In the genomic region with DNA sequence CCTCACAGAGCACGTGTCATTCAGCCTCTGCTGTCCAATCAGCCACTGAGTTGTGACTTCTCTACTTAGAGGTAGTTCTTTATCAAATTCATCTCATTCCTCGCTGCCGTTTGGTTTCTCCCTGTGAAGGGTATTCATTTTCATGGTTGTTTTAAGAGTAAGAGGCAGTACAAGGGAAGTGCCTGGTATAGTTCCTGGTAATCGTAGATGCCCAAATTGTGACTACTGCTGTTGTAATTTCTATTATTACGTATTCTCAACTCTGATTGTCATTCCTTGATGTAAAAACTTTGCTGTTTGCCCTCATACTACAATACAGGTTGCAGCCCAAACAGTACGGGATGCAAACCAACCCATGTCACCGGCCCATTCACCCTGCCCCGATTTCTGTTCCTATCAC, we compare ENCODE assay signal across 18 cellular contexts. TPM values are rescaled to one million over a fixed set of nuclear protein-coding genes. Genes with fewer than 3 reads are reported as not detected.
DNase-seq lines count a peak whose midpoint lies in the region; ATAC-seq, FAIRE-seq and TF ChIP-seq lines count a peak whose summit lies in the region.
"Had no signal": no experiment of that assay in that cellular context is flagged by ENCODE, and none has a peak within 500 bp of the region (broad histone marks: within the 10 kb centered on the region; RNA-seq: fewer than 3 reads in every experiment).

No MANE protein-coding gene starts in this region.

- H3K9me3 Mint-ChIP-seq in HFFc6 (no peaks in the 10 kb centered on the region), astrocyte (ENCODE audit: unreplicated experiment) (no peaks in the 10 kb centered on the region)
- H3K9me3 Mint-ChIP-seq in stimulated activated memory B cell treated with anti-CD40 and anti-IgM and Interleukin-4, amounts not matched to agents 10 μg/mL and 1 μg/mL and 100 μg/mL, for 72 hours: peaks cover 3% of the 10 kb centered on the region
- H3K9me3 Mint-ChIP-seq in CD4-positive, alpha-beta T cell: no peaks in the 10 kb centered on the region
- H3K9me3 Mint-ChIP-seq: IgD-negative memory B cell had no signal

- no peaks in the 10 kb centered on the region for H3K27me3 ChIP-seq in astrocyte (ENCODE audit: insufficient read depth, low read length)
- no peaks in the 10 kb centered on the region for H3K27me3 ChIP-seq in neural cell (ENCODE audit: insufficient read depth, low read depth, low read length)
- no peaks in the 10 kb centered on the region for H3K27me3 ChIP-seq in CD4-positive, alpha-beta T cell (ENCODE audit: control insufficient read depth, insufficient read depth, low read length)

- H3K36me3 ChIP-seq in astrocyte (ENCODE audit: insufficient read depth, low read length) (no peaks in the 10 kb centered on the region), neural cell (ENCODE audit: insufficient read depth, low read length) (no peaks in the 10 kb centered on the region)

- H3K9ac ChIP-seq in astrocyte (ENCODE audit: low read length): peak overlapping the region; percentile 33
- peak overlapping the region; percentile 13 for H3K9ac ChIP-seq in neural cell (ENCODE audit: low read length)

- no peak overlapping the region for H3K4me2 ChIP-seq in astrocyte (ENCODE audit: low read length)
- H3K4me2 ChIP-seq in neural cell (ENCODE audit: low read length): no peak overlapping the region

- no peaks in the 10 kb centered on the region for H3F3A ChIP-seq in neural cell (ENCODE audit: insufficient read depth, low read length, poor library complexity, severe bottlenecking)

- peaks cover 3% of the 10 kb centered on the region for H3K79me2 ChIP-seq in astrocyte (ENCODE audit: insufficient read depth, low read length)
- H3K79me2 ChIP-seq in neural cell (replicated peaks; ENCODE audit: insufficient read depth, low read length): no peaks in the 10 kb centered on the region

- no peak for ATAC-seq in stimulated activated memory B cell treated with anti-CD40 and anti-IgM and Interleukin-4, amounts not matched to agents 10 μg/mL and 1 μg/mL and 100 μg/mL, for 72 hours
- no peak for ATAC-seq in CD4-positive, alpha-beta T cell (ENCODE audit: poor library complexity)
- no peak for ATAC-seq in HG02852 (IDR thresholded peaks at IDR 0.05; ENCODE audit: unreplicated experiment)

- no peak for FAIRE-seq in astrocyte (lab: Jason Lieb, UNC)

- H3K4me3 ChIP-seq in astrocyte (ENCODE audit: insufficient read depth, low read depth, low read length) (no peak overlapping the region), neural cell (ENCODE audit: low read length) (peak overlapping the region; percentile 24)

- intact Hi-C loops in CD4-positive, alpha-beta T cell (cut with DNase I, micrococcal nuclease): no loop called here

- H3K4me1 ChIP-seq in astrocyte (ENCODE audit: insufficient read depth, low read length): peaks cover 16% of the 10 kb centered on the region

- H2AFZ ChIP-seq in astrocyte (ENCODE audit: low read depth, low read length): no peak overlapping the region
- H2AFZ ChIP-seq in neural cell (ENCODE audit: low read depth, low read length): no peak overlapping the region

- POLR2A ChIA-PET in CD4-positive, alpha-beta T cell (lab: Charles Lee): no interaction called here

- no peaks in the 10 kb centered on the region for H3K36me3 Mint-ChIP-seq in HFFc6 (ENCODE audit: low read depth)
- peaks cover 2% of the 10 kb centered on the region for H3K36me3 Mint-ChIP-seq in astrocyte (ENCODE audit: low read depth, unreplicated experiment)
- peaks cover 6% of the 10 kb centered on the region for H3K36me3 Mint-ChIP-seq in stimulated activated memory B cell treated with anti-CD40 and anti-IgM and Interleukin-4, amounts not matched to agents 10 μg/mL and 1 μg/mL and 100 μg/mL, for 72 hours
- H3K36me3 Mint-ChIP-seq in CD4-positive, alpha-beta T cell (ENCODE audit: low read depth): no peaks in the 10 kb centered on the region

- no peak for TF ChIP-seq CTCF in HFFc6 (IDR thresholded peaks at IDR 0.05)
- no peak for TF ChIP-seq CTCF in astrocyte (IDR thresholded peaks at IDR 0.05; ENCODE audit: insufficient read depth, low read depth, low read length)
- TF ChIP-seq CTCF in neural cell (IDR thresholded peaks at IDR 0.05; ENCODE audit: poor library complexity, severe bottlenecking): no peak
- no peak for TF ChIP-seq CTCF in CD4-positive, alpha-beta T cell (IDR thresholded peaks at IDR 0.05)

- no peaks in the 10 kb centered on the region for H3K9me3 ChIP-seq in astrocyte (ENCODE audit: insufficient read depth, low read depth, low read length)
- H3K9me3 ChIP-seq in neural cell (ENCODE audit: low read length): no peaks in the 10 kb centered on the region
- no peaks in the 10 kb centered on the region for H3K9me3 ChIP-seq in CD4-positive, alpha-beta T cell (ENCODE audit: control insufficient read depth, low read length)

- peak overlapping the region; percentile 80 for H3K27ac Mint-ChIP-seq in HFFc6
- no peak overlapping the region for H3K27ac Mint-ChIP-seq in astrocyte (ENCODE audit: unreplicated experiment)
- peak overlapping the region; percentile 26 for H3K27ac Mint-ChIP-seq in stimulated activated memory B cell treated with anti-CD40 and anti-IgM and Interleukin-4, amounts not matched to agents 10 μg/mL and 1 μg/mL and 100 μg/mL, for 72 hours
- H3K27ac Mint-ChIP-seq in CD4-positive, alpha-beta T cell: no peak overlapping the region
- H3K27ac Mint-ChIP-seq: IgD-negative memory B cell had no signal

- TF ChIP-seq RAD21 in neural cell (conservative IDR thresholded peaks at IDR 0.05): no peak

- no peak for DNase-seq in HFFc6
- no peak for DNase-seq in astrocyte (ENCODE audit: low read depth)
- DNase-seq in stimulated activated naive CD4-positive, alpha-beta T cell (lab: John Stamatoyannopoulos, UW): no peak
- DNase-seq in CD4-positive, alpha-beta T cell: no peak
- DNase-seq: CD4-positive, CD25-positive, alpha-beta regulatory T cell; DMS79; H7; Karpas-422; NCI-H1417 treated with DMSO at 0.1 percent for 48 hours; NCI-H187; NCI-H446; NCI-H526; OCI-M1; SHP77 had no signal

- CTCF ChIA-PET in CD4-positive, alpha-beta T cell (lab: Charles Lee): no interaction called here

- TF ChIP-seq EP300 in neural cell (conservative IDR thresholded peaks at IDR 0.05; ENCODE audit: poor library complexity, severe bottlenecking): no peak

- no peaks in the 10 kb centered on the region; the same call in 1 of the 2 replicates for H3K27me3 Mint-ChIP-seq in HFFc6 (ENCODE audit: insufficient read depth)
- no peaks in the 10 kb centered on the region for H3K27me3 Mint-ChIP-seq in astrocyte (ENCODE audit: low read depth, unreplicated experiment)
- H3K27me3 Mint-ChIP-seq in stimulated activated memory B cell treated with anti-CD40 and anti-IgM and Interleukin-4, amounts not matched to agents 10 μg/mL and 1 μg/mL and 100 μg/mL, for 72 hours: no peaks in the 10 kb centered on the region
- H3K27me3 Mint-ChIP-seq in CD4-positive, alpha-beta T cell: no peaks in the 10 kb centered on the region
- H3K27me3 Mint-ChIP-seq: CD4-positive, CD25-positive, alpha-beta regulatory T cell; IgD-negative memory B cell had no signal

- peaks cover 6% of the 10 kb centered on the region for H4K20me1 ChIP-seq in astrocyte (ENCODE audit: insufficient read depth, low read length)
- H4K20me1 ChIP-seq in neural cell (ENCODE audit: insufficient read depth): no peaks in the 10 kb centered on the region

- H3K4me3 Mint-ChIP-seq in HFFc6 (no peak overlapping the region; the same call in 1 of the 2 replicates), astrocyte (ENCODE audit: unreplicated experiment) (no peak overlapping the region)
- no peak overlapping the region for H3K4me3 Mint-ChIP-seq in stimulated activated memory B cell treated with anti-CD40 and anti-IgM and Interleukin-4, amounts not matched to agents 10 μg/mL and 1 μg/mL and 100 μg/mL, for 72 hours
- no peak overlapping the region for H3K4me3 Mint-ChIP-seq in CD4-positive, alpha-beta T cell
- H3K4me3 Mint-ChIP-seq: CD4-positive, CD25-positive, alpha-beta regulatory T cell; IgD-negative memory B cell had no signal

- peaks cover 31% of the 10 kb centered on the region for H3K4me1 Mint-ChIP-seq in HFFc6 (ENCODE audit: low read depth)
- peaks cover 22% of the 10 kb centered on the region for H3K4me1 Mint-ChIP-seq in astrocyte (ENCODE audit: low read depth, unreplicated experiment)
- H3K4me1 Mint-ChIP-seq in stimulated activated memory B cell treated with anti-CD40 and anti-IgM and Interleukin-4, amounts not matched to agents 10 μg/mL and 1 μg/mL and 100 μg/mL, for 72 hours: peaks cover 15% of the 10 kb centered on the region
- H3K4me1 Mint-ChIP-seq in CD4-positive, alpha-beta T cell (ENCODE audit: low read depth): no peaks in the 10 kb centered on the region

- no peaks in the 10 kb centered on the region for H3K9me2 ChIP-seq in neural cell (ENCODE audit: insufficient read depth, low read length)

- H3K27ac ChIP-seq in astrocyte (ENCODE audit: low read depth, low read length) (peak overlapping the region; percentile 69), neural cell (ENCODE audit: low read length) (peak overlapping the region; percentile 50)
- H3K27ac ChIP-seq in CD4-positive, alpha-beta T cell (ENCODE audit: low read depth, low read length): no peak overlapping the region

TF ChIP-seq in neural cell, 6 proteins besides CTCF, POLR2A, EP300 and RAD21:
- TF ChIP-seq TAF1 (IDR thresholded peaks at IDR 0.05; ENCODE audit: low read depth): no peak

RNA-seq across cellular contexts. Expression of a gene that starts 39.8 kb away (rescaled TPM):
- total RNA-seq in HFFc6 (2021; fragmentation: NEBNext Ultra II Directional; extraction: Animal tissue kit (Norgen Biotek cat#: 25700)): 10 to 100 TPM in 5 of 6 experiments, 1 to 10 TPM in 1; 9.2 to 12.0 (median 10.4) TPM
- 12.3 and 13.1 TPM in 2 replicates for total RNA-seq in astrocyte
- polyA plus RNA-seq in neural cell: 26.3 and 30.2 TPM in 2 replicates
- 31.4 and 39.8 TPM in 2 replicates for polyA minus RNA-seq in neural cell
- total RNA-seq in CD4-positive, alpha-beta T cell: 1 to 10 TPM; 2.0 to 2.4 TPM

Comparison
In these comparisons a context has a peak if more than half of its experiments do, and no peak if none do; other contexts are left out.
1. H3K27ac Mint-ChIP-seq: peak in HFFc6 (single experiment) and stimulated activated memory B cell treated with anti-CD40 and anti-IgM and Interleukin-4, amounts not matched to agents 10 μg/mL and 1 μg/mL and 100 μg/mL, for 72 hours (single experiment); none in astrocyte (single experiment) and CD4-positive, alpha-beta T cell (single experiment).